Comparison of ENCODE assay signal across 8 cellular contexts in the genomic region with DNA sequence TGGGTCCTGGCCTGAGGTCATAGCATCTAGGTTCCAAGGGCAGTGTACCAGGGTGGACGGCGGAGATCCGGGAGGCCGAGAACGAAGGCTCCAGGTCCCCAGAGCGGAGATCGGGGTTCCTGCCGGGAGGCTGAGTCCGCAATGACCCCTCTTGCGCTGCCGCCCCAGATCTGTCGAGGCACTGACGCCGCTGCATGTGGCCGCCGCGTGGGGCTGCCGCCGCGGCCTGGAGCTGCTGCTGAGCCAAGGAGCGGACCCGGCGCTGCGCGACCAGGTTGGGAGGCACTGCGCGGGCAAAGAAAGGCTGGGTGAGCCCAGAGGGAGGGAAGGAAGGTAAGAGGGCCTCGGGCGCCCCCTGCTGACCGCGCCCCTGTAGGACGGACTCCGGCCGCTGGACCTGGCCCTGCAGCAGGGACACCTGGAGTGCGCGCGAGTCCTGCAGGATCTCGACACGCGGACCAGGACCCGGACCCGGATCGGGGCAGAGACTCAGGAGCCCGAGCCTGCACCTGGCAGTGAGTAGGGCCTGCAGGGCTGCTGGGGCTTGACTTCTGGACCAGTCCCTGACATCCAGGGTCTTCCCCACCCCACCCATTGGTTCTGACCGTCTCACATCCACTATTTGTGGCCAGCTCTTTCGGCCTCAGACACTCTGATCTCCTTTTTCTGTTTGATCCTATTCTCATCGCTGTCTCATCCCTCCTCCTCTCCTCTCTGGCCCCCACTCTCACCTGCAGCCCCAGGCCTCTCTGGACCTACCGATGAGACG. TPM values are rescaled to one million over a fixed set of nuclear protein-coding genes. Genes with fewer than 3 reads are reported as not detected.
DNase-seq lines count a peak whose midpoint lies in the region; ATAC-seq and TF ChIP-seq lines count a peak whose summit lies in the region.

No MANE protein-coding gene starts in this region.

- H3K9me3 ChIP-seq in colonic mucosa (no peaks in the 10 kb centered on the region), right lobe of liver (no peaks in the 10 kb centered on the region)

- peak; percentile 51 for ATAC-seq in HG03095 (IDR thresholded peaks at IDR 0.05; ENCODE audit: unreplicated experiment)
- ATAC-seq in right lobe of liver: peak; percentile 97 to 100 (median 98)
- no peak for ATAC-seq in GM18517 (IDR thresholded peaks at IDR 0.05; ENCODE audit: unreplicated experiment)

- H3K4me1 ChIP-seq in colonic mucosa (peaks cover 12% of the 10 kb centered on the region), right lobe of liver (peaks cover 0 to 14% (median 6%) of the 10 kb centered on the region in 4 donors)

- H3K36me3 ChIP-seq in colonic mucosa (no peaks in the 10 kb centered on the region), right lobe of liver (peaks cover 0 to 2% (median 0%) of the 10 kb centered on the region in 4 donors)

- H3K27ac ChIP-seq in colonic mucosa (no peak overlapping the region), right lobe of liver (no peak overlapping the region)

- peak overlapping the region in 1 of 2 donors; percentile 34 for H3K9ac ChIP-seq in colonic mucosa (ENCODE audit: low read depth in 2 of 2, low read length in 2 of 2)

- H3K27me3 ChIP-seq in colonic mucosa (peaks cover 8% of the 10 kb centered on the region), right lobe of liver (no peaks in the 10 kb centered on the region)

- peak; percentile 44 for DNase-seq in GM12864 (ENCODE audit: low read depth)
- DNase-seq in NCI-H446 treated with DMSO at 0.1 percent for 48 hours (lab: John Stamatoyannopoulos, UW): peak; percentile 38
- DNase-seq in activated CD4-positive, alpha-beta T cell treated with anti-CD3 and anti-CD28 coated beads for 24 hours (ENCODE audit: low read depth in 2 of 2): peak; percentile 65 to 76
- peak; percentile 87 for DNase-seq in colonic mucosa
- DNase-seq in right lobe of liver: peak; percentile 86 to 89 (median 86)
- DNase-seq in stimulated activated CD4-positive, alpha-beta T cell treated with anti-CD3 and anti-CD28 coated beads, Interleukin-4, amount 100 ng/mL, for 1 hour: peak; percentile 80

- intact Hi-C loops in colonic mucosa (cut with DNase I) (loop anchor here (2.0 kb wide), 2 partner anchors 78 to 214 kb away; no protein-coding TSS in a partner anchor), right lobe of liver (cut with DNase I) (loop anchor here (5.0 to 10.0 kb wide), 2 partner anchors 215 to 218 kb away; no protein-coding TSS in a partner anchor)

- H3K4me3 ChIP-seq in GM12864 (ENCODE audit: low read depth, low read length) (peak overlapping the region; percentile 73), colonic mucosa (peak overlapping the region; percentile 24), right lobe of liver (peak overlapping the region in 2 of 3 donors; percentile 25 to 38)

- whole genome bisulfite sequencing in right lobe of liver (ENCODE audit: insufficient coverage, low coverage, low lambda C conversion rate, missing lambda C conversion rate): 38% methylated on average over 9 of the region's 49 CpGs

- TF ChIP-seq CTCF in GM12864 (IDR thresholded peaks at IDR 0.05; ENCODE audit: low read depth, low read length, missing control alignments): peak; percentile 89
- peak; percentile 93 for TF ChIP-seq CTCF in colonic mucosa (IDR thresholded peaks at IDR 0.05)
- peak; percentile 93 to 99 (median 94) for TF ChIP-seq CTCF in right lobe of liver (IDR thresholded peaks at IDR 0.05)

- TF ChIP-seq POLR2A in right lobe of liver (IDR thresholded peaks at IDR 0.05): no peak

RNA-seq across cellular contexts. Expression of gene ANKLE1, which starts 1.0 kb away (rescaled TPM):
- under 1 TPM; 0.27 to 0.44 TPM for total RNA-seq in colonic mucosa
- under 1 TPM; 0.06 to 0.65 (median 0.37) TPM for total RNA-seq in right lobe of liver

RNA-seq across cellular contexts. Expression of gene BABAM1, which starts 15.4 kb away (rescaled TPM):
- total RNA-seq in colonic mucosa: 10 to 100 TPM; 73.7 to 94.7 TPM
- 10 to 100 TPM; 29.2 to 51.3 (median 37.9) TPM for total RNA-seq in right lobe of liver

RNA-seq across cellular contexts. Expression of gene USHBP1, which starts 18.1 kb away (rescaled TPM):
- total RNA-seq in colonic mucosa (1 to 10 TPM; 1.1 to 1.3 TPM), right lobe of liver (1 to 10 TPM in 5 of 6 experiments, under 1 TPM in 1; 0.81 to 3.6 (median 1.7) TPM)

RNA-seq across cellular contexts. Expression of gene ABHD8, which starts 20.6 kb away (rescaled TPM):
- total RNA-seq in colonic mucosa: 1 to 10 TPM; 4.3 to 5.2 TPM
- total RNA-seq in right lobe of liver: 10 to 100 TPM in 5 of 6 experiments, 1 to 10 TPM in 1; 8.3 to 27.3 (median 15.8) TPM

RNA-seq across cellular contexts. Expression of gene MRPL34, which starts 23.0 kb away (rescaled TPM):
- total RNA-seq in colonic mucosa: 100 to 1,000 TPM; 127 to 184 TPM
- 100 to 1,000 TPM in 4 of 6 experiments, 10 to 100 TPM in 2; 63.5 to 363 (median 122) TPM for total RNA-seq in right lobe of liver
